26 cellular contexts compared by ENCODE assay signal in genomic region chr15:84811151-84811550, GRCh38.
"Had no signal": no experiment of that assay in that cellular context is flagged by ENCODE, and none has a peak within 500 bp of the region (broad histone marks: within the 10 kb centered on the region; RNA-seq: fewer than 3 reads in every experiment).

No MANE protein-coding gene starts in this region.

- H3K27ac Mint-ChIP-seq: progenitor cell of endocrine pancreas; T-helper 1 cell treated with Interleukin-12 subunit alpha and Interleukin-12 subunit beta and Interleukin-4 antibody, amounts not matched to agents 30 μg/mL and 1 μg/mL, for 36 hours; WTC11 had no signal

- H3K27me3 ChIP-seq: esophagus muscularis mucosa, gastrocnemius medialis, suprapubic skin had no signal

- ATAC-seq: natural killer cell, WTC11 had no signal

- H3K4me1 ChIP-seq: esophagus muscularis mucosa, suprapubic skin had no signal

- H3K9me3 Mint-ChIP-seq: natural killer cell; stimulated activated naive CD8-positive, alpha-beta T cell treated with anti-CD3 and anti-CD28 coated beads, Interleukin-15, Interleukin-2, amounts not matched to agents 100 ng/mL and 50 ng/mL, for 24 hours; T-helper 1 cell treated with Interleukin-12 subunit alpha and Interleukin-12 subunit beta and Interleukin-4 antibody, amounts not matched to agents 30 μg/mL and 1 μg/mL, for 36 hours; WTC11 had no signal

- DNase-seq: activated CD4-positive, alpha-beta T cell treated with anti-CD3 and anti-CD28 coated beads, Interleukin-2, amount 50 U/mL, for 4 hours; activated effector memory CD4-positive, alpha-beta T cell treated with Interleukin-2 at 50 U/mL for 16 hours; activated naive CD4-positive, alpha-beta T cell treated with anti-CD3 and anti-CD28 coated beads, Interleukin-2, amount 50 U/mL, for 16 hours; activated T-cell treated with anti-CD3 and anti-CD28 coated beads for 4 hours; aorta; caudate nucleus; effector memory CD4-positive, alpha-beta T cell; gastrocnemius medialis; head of caudate nucleus; hypothalamus; midbrain; natural killer cell; retina; spleen; stimulated activated CD4-positive, alpha-beta T cell treated with anti-CD3 and anti-CD28 coated beads, Interleukin-4, amount 100 ng/mL, for 1 hour; T1000; trophoblast cell had no signal

- H3K27ac ChIP-seq: esophagus muscularis mucosa, gastrocnemius medialis, spleen, suprapubic skin had no signal

- H3K4me3 Mint-ChIP-seq: brain; natural killer cell; stimulated activated naive CD8-positive, alpha-beta T cell treated with anti-CD3 and anti-CD28 coated beads, Interleukin-15, Interleukin-2, amounts not matched to agents 100 ng/mL and 50 ng/mL, for 24 hours; T-helper 1 cell treated with Interleukin-12 subunit alpha and Interleukin-12 subunit beta and Interleukin-4 antibody, amounts not matched to agents 30 μg/mL and 1 μg/mL, for 36 hours; WTC11 had no signal

- FAIRE-seq: colon, endothelial cell of umbilical vein had no signal

- H3K4me1 Mint-ChIP-seq: WTC11 had no signal

- H3K9me3 ChIP-seq: esophagus muscularis mucosa, gastrocnemius medialis, spleen, suprapubic skin had no signal

- H3K36me3 Mint-ChIP-seq: natural killer cell, WTC11 had no signal

- H3K4me3 ChIP-seq: esophagus muscularis mucosa, gastrocnemius medialis, spleen, suprapubic skin had no signal

- H3K27me3 Mint-ChIP-seq: brain, progenitor cell of endocrine pancreas had no signal
